In genomic region chr2:234686088-234686890, GRCh38 we compare ENCODE assay signal across 12 cellular contexts.
A peak's percentile ranks its signal among the peaks of the same experiment; 100 is the strongest.
DNase-seq lines count a peak whose midpoint lies in the region; ATAC-seq and TF ChIP-seq lines count a peak whose summit lies in the region.
"Had no signal": no experiment of that assay in that cellular context is flagged by ENCODE, and none has a peak within 500 bp of the region (broad histone marks: within the 10 kb centered on the region; RNA-seq: fewer than 3 reads in every experiment).

No MANE protein-coding gene starts in this region.

- no peak for TF ChIP-seq CTCF in GM23338 (conservative IDR thresholded peaks at IDR 0.05; ENCODE audit: low read depth in 2 of 2)
- TF ChIP-seq CTCF in epithelial cell of esophagus (IDR thresholded peaks at IDR 0.05; ENCODE audit: insufficient read depth, low read depth, low read length, missing control alignments) = no peak
- no peak for TF ChIP-seq CTCF in neural cell (IDR thresholded peaks at IDR 0.05; ENCODE audit: poor library complexity, severe bottlenecking)
- TF ChIP-seq CTCF in testis (IDR thresholded peaks at IDR 0.05) = no peak

- no peak for TF ChIP-seq EP300 in neural cell (conservative IDR thresholded peaks at IDR 0.05; ENCODE audit: poor library complexity, severe bottlenecking)

- no peak overlapping the region for H3K9ac ChIP-seq in NT2/D1 (ENCODE audit: insufficient read length, low read depth)
- no peak overlapping the region for H3K9ac ChIP-seq in neural cell (ENCODE audit: low read length)

- H3K4me1 ChIP-seq in GM23338 (ENCODE audit: insufficient read depth) (peaks cover 35% of the 10 kb centered on the region), NT2/D1 (ENCODE audit: insufficient read depth, insufficient read length) (peaks cover 3% of the 10 kb centered on the region), testis (no peaks in the 10 kb centered on the region)
- H3K4me1 ChIP-seq in CD8-positive, alpha-beta memory T cell (ENCODE audit: insufficient read depth, low read length) = no peaks in the 10 kb centered on the region

- no peaks in the 10 kb centered on the region for H4K20me1 ChIP-seq in GM23338 (replicated peaks; ENCODE audit: insufficient read depth)
- H4K20me1 ChIP-seq in neural cell (ENCODE audit: insufficient read depth) = no peaks in the 10 kb centered on the region

- no peaks in the 10 kb centered on the region for H3K36me3 ChIP-seq in GM23338 (ENCODE audit: insufficient read depth)
- no peaks in the 10 kb centered on the region for H3K36me3 ChIP-seq in NT2/D1 (ENCODE audit: insufficient read depth, insufficient read length, low read length)
- H3K36me3 ChIP-seq in neural cell (ENCODE audit: insufficient read depth, low read length) = no peaks in the 10 kb centered on the region
- H3K36me3 ChIP-seq in testis (ENCODE audit: low read depth, missing control alignments) = no peaks in the 10 kb centered on the region
- no peaks in the 10 kb centered on the region for H3K36me3 ChIP-seq in CD8-positive, alpha-beta memory T cell (ENCODE audit: insufficient read depth, low read length)

- DNase-seq in GM23338 (ENCODE audit: low spot score) (peak; percentile 95), NT2/D1 (ENCODE audit: low read depth, low spot score) (peak; percentile 91), epithelial cell of esophagus (ENCODE audit: low read depth) (peak; percentile 82), testis (no peak), T-cell (no peak)
- DNase-seq in CD8-positive, alpha-beta memory T cell = no peak
- no peak for DNase-seq in activated effector memory CD4-positive, alpha-beta T cell treated with anti-CD3 and anti-CD28 coated beads, Interleukin-2, amount 50 U/mL, for 16 hours
- DNase-seq: activated CD4-positive, alpha-beta T cell treated with anti-CD3 and anti-CD28 coated beads for 1 hour; DMS 273 treated with DMSO at 0.1 percent for 48 hours; mucosa of descending colon had no signal

- H3K79me2 ChIP-seq in GM23338 (replicated peaks; ENCODE audit: insufficient read depth) (no peaks in the 10 kb centered on the region), neural cell (replicated peaks; ENCODE audit: insufficient read depth, low read length) (no peaks in the 10 kb centered on the region)

- intact Hi-C loops in testis (cut with DNase I; ENCODE audit: low total_unique reads) = no loop called here

- peak overlapping the region; percentile 90 for H3K27ac Mint-ChIP-seq in GM23338
- H3K27ac Mint-ChIP-seq in CD8-positive, alpha-beta memory T cell = no peak overlapping the region
- no peak overlapping the region for H3K27ac Mint-ChIP-seq in T-cell
- H3K27ac Mint-ChIP-seq: activated T-helper 17 cell treated with anti-CD3 and anti-CD28 coated beads, Interleukin-2, amount 50 U/mL, for 72 hours had no signal

- H3K4me3 Mint-ChIP-seq in GM23338 = peak overlapping the region; percentile 44; the same call in 2 of the 3 replicates
- no peak overlapping the region for H3K4me3 Mint-ChIP-seq in CD8-positive, alpha-beta memory T cell
- no peak overlapping the region for H3K4me3 Mint-ChIP-seq in T-cell
- H3K4me3 Mint-ChIP-seq: activated T-helper 17 cell treated with anti-CD3 and anti-CD28 coated beads, Interleukin-2, amount 50 U/mL, for 72 hours had no signal

- H3K4me1 Mint-ChIP-seq in GM23338 (peaks cover 58% of the 10 kb centered on the region), T-cell (no peaks in the 10 kb centered on the region)
- no peaks in the 10 kb centered on the region for H3K4me1 Mint-ChIP-seq in CD8-positive, alpha-beta memory T cell
- H3K4me1 Mint-ChIP-seq: activated T-helper 17 cell treated with anti-CD3 and anti-CD28 coated beads, Interleukin-2, amount 50 U/mL, for 72 hours had no signal

- H3K9me2 ChIP-seq in GM23338 (ENCODE audit: insufficient read depth) (peaks cover 8% of the 10 kb centered on the region), neural cell (ENCODE audit: insufficient read depth, low read length) (no peaks in the 10 kb centered on the region)

- peaks cover 11% of the 10 kb centered on the region for H3K27me3 Mint-ChIP-seq in GM23338 (ENCODE audit: insufficient read depth, low read depth, poor library complexity)
- H3K27me3 Mint-ChIP-seq in CD8-positive, alpha-beta memory T cell = peaks cover 1 to 10% of the 10 kb centered on the region in 2 donors
- H3K27me3 Mint-ChIP-seq in T-cell = peaks cover 19 to 20% of the 10 kb centered on the region in 2 donors

- H2AFZ ChIP-seq in GM23338 (no peak overlapping the region), neural cell (ENCODE audit: low read depth, low read length) (no peak overlapping the region)

- peak overlapping the region; percentile 58 for H3K4me2 ChIP-seq in GM23338
- no peak overlapping the region for H3K4me2 ChIP-seq in neural cell (ENCODE audit: low read length)

- no peaks in the 10 kb centered on the region for H3K27me3 ChIP-seq in GM23338 (ENCODE audit: insufficient read depth)
- no peaks in the 10 kb centered on the region for H3K27me3 ChIP-seq in NT2/D1 (ENCODE audit: insufficient read depth, insufficient read length)
- no peaks in the 10 kb centered on the region for H3K27me3 ChIP-seq in neural cell (ENCODE audit: insufficient read depth, low read depth, low read length)
- H3K27me3 ChIP-seq in testis = no peaks in the 10 kb centered on the region
- no peaks in the 10 kb centered on the region for H3K27me3 ChIP-seq in CD8-positive, alpha-beta memory T cell (ENCODE audit: insufficient read depth, low read length, poor library complexity, severe bottlenecking)

- H3K9me3 Mint-ChIP-seq in GM23338 (no peaks in the 10 kb centered on the region), T-cell (peaks cover 0 to 7% (median 0%) of the 10 kb centered on the region in 3 donors)
- H3K9me3 Mint-ChIP-seq in CD8-positive, alpha-beta memory T cell = no peaks in the 10 kb centered on the region
- H3K9me3 Mint-ChIP-seq: activated T-helper 17 cell treated with anti-CD3 and anti-CD28 coated beads, Interleukin-2, amount 50 U/mL, for 72 hours had no signal

- H3K27ac ChIP-seq in GM23338 (ENCODE audit: low read depth) = peak overlapping the region; percentile 94
- peak overlapping the region; percentile 0 for H3K27ac ChIP-seq in neural cell (ENCODE audit: low read length)
- H3K27ac ChIP-seq in testis = no peak overlapping the region
- H3K27ac ChIP-seq in CD8-positive, alpha-beta memory T cell (ENCODE audit: low read depth, low read length) = no peak overlapping the region

- H3F3A ChIP-seq in GM23338 (replicated peaks; ENCODE audit: low read depth) (no peaks in the 10 kb centered on the region), neural cell (ENCODE audit: insufficient read depth, low read length, poor library complexity, severe bottlenecking) (no peaks in the 10 kb centered on the region)

- TF ChIP-seq RAD21 in neural cell (conservative IDR thresholded peaks at IDR 0.05) = no peak

- peak overlapping the region; percentile 19 for H3K4me3 ChIP-seq in GM23338
- H3K4me3 ChIP-seq in NT2/D1 (ENCODE audit: insufficient read length, low read depth) = no peak overlapping the region
- no peak overlapping the region for H3K4me3 ChIP-seq in epithelial cell of esophagus (ENCODE audit: low read length)
- no peak overlapping the region for H3K4me3 ChIP-seq in neural cell (ENCODE audit: low read length)
- no peak overlapping the region for H3K4me3 ChIP-seq in testis
- H3K4me3 ChIP-seq in CD8-positive, alpha-beta memory T cell (ENCODE audit: low read length) = no peak overlapping the region
- H3K4me3 ChIP-seq: mucosa of descending colon had no signal

- peak; percentile 98 for ATAC-seq in GM23338
- no peak for ATAC-seq in T-cell (replicated peaks in 1 of 4)
- ATAC-seq: activated T-helper 17 cell treated with anti-CD3 and anti-CD28 coated beads, Interleukin-2, amount 50 U/mL, for 72 hours; mucosa of descending colon had no signal

- CTCF ChIA-PET in CD8-positive, alpha-beta memory T cell (lab: Charles Lee) = no interaction called here
- CTCF ChIA-PET in T-cell (lab: Charles Lee) = interaction anchor here in 1 of 2 donors (1.0 kb wide), 1 partner anchor 27 kb away, joined by 3 read pairs; no protein-coding TSS in a partner anchor

- WGBS in testis, 2 donors = 56 to 61% methylated on average over 4 of the region's 4 CpGs

- no peak for TF ChIP-seq POLR2A in testis (IDR thresholded peaks at IDR 0.05)

- POLR2A ChIA-PET in CD8-positive, alpha-beta memory T cell (lab: Charles Lee) = no interaction called here
- POLR2A ChIA-PET in T-cell (lab: Charles Lee) = no interaction called here

- no peaks in the 10 kb centered on the region; the same call in 2 of the 3 replicates for H3K36me3 Mint-ChIP-seq in GM23338 (ENCODE audit: low read depth)
- H3K36me3 Mint-ChIP-seq in CD8-positive, alpha-beta memory T cell = no peaks in the 10 kb centered on the region
- H3K36me3 Mint-ChIP-seq in T-cell = no peaks in the 10 kb centered on the region

- no peaks in the 10 kb centered on the region for H3K9me3 ChIP-seq in NT2/D1 (ENCODE audit: insufficient read depth, low read length)
- no peaks in the 10 kb centered on the region for H3K9me3 ChIP-seq in neural cell (ENCODE audit: low read length)
- no peaks in the 10 kb centered on the region for H3K9me3 ChIP-seq in testis
- no peaks in the 10 kb centered on the region for H3K9me3 ChIP-seq in CD8-positive, alpha-beta memory T cell (ENCODE audit: low read length)
- H3K9me3 ChIP-seq: mucosa of descending colon had no signal

TF ChIP-seq in GM23338, 12 proteins besides CTCF, POLR2A, EP300 and RAD21 (continues in another document):
- TF ChIP-seq ETS1 (IDR thresholded peaks at IDR 0.05) (no peak), POLR2AphosphoS5 (IDR thresholded peaks at IDR 0.05; ENCODE audit: low read depth) (no peak; the same call in 1 of the 2 replicates), NANOG (IDR thresholded peaks at IDR 0.05; ENCODE audit: borderline replicate concordance) (peak; percentile 76)

TF ChIP-seq in neural cell, 6 proteins besides CTCF, POLR2A, EP300 and RAD21 (continues in another document):
- TF ChIP-seq POLR2AphosphoS5 (IDR thresholded peaks at IDR 0.05) = peak; percentile 60
- no peak for TF ChIP-seq EZH2 (IDR thresholded peaks at IDR 0.05; ENCODE audit: borderline replicate concordance, insufficient read depth, low read length, poor library complexity, severe bottlenecking)

Comparison
In these comparisons a context has a peak if more than half of its experiments do, and no peak if none do; other contexts are left out.
1. DNase-seq: peak in GM23338 (single experiment), NT2/D1 (single experiment) and epithelial cell of esophagus (single experiment); none in testis (single experiment), CD8-positive, alpha-beta memory T cell (0 of 5), T-cell (0 of 34) and activated effector memory CD4-positive, alpha-beta T cell treated with anti-CD3 and anti-CD28 coated beads, Interleukin-2, amount 50 U/mL, for 16 hours (single experiment).
2. H3K27ac ChIP-seq: peak in GM23338 (single experiment) and neural cell (single experiment); none in testis (0 of 2) and CD8-positive, alpha-beta memory T cell (single experiment).